In genomic region chr12:131882804-131883520, GRCh38 we compare ENCODE assay signal across 15 cellular contexts. TPM values are rescaled to one million over a fixed set of nuclear protein-coding genes. Genes with fewer than 3 reads are reported as not detected.
DNase-seq lines count a peak whose midpoint lies in the region; ATAC-seq and TF ChIP-seq lines count a peak whose summit lies in the region.
"Had no signal": no experiment of that assay in that cellular context is flagged by ENCODE, and none has a peak within 500 bp of the region (broad histone marks: within the 10 kb centered on the region; RNA-seq: fewer than 3 reads in every experiment).

No MANE protein-coding gene starts in this region.

- DNase-seq in AG08395 (ENCODE audit: low spot score) (peak; percentile 12), H7 (peak; percentile 54), Panc1 (ENCODE audit: low read depth, low spot score) (no peak), iPS-NIHi7 (ENCODE audit: extremely low spot score) (peak; percentile 31), 8988T (no peak), sciatic nerve (ENCODE audit: low spot score) (no peak), psoas muscle (no peak)
- DNase-seq: activated CD8-positive, alpha-beta memory T cell treated with anti-CD3 and anti-CD28 coated beads, Interleukin-2, amount 50 U/mL, for 4 hours; DMS53; MM.1S; stimulated activated naive CD4-positive, alpha-beta T cell treated with Interleukin-2 at 50 U/mL for 16 hours; uterus had no signal

- ATAC-seq in Panc1, result peak; percentile 78
- no peak for ATAC-seq in sciatic nerve
- ATAC-seq in psoas muscle, result no peak
- no peak for ATAC-seq in HG03521 (IDR thresholded peaks at IDR 0.05; ENCODE audit: unreplicated experiment)

- intact Hi-C loops in Panc1 (cut with micrococcal nuclease; ENCODE audit: unreplicated experiment), result no loop called here
- intact Hi-C loops in sciatic nerve (cut with DNase I), result no loop called here
- intact Hi-C loops in psoas muscle (cut with DNase I), result no loop called here

- in situ Hi-C loops in Panc1 (cut with HindIII; ENCODE audit: low pct_unique_long_range_greater_than_20kb, low sequenced_read_pairs), result no loop called here

- TF ChIP-seq CTCF in Panc1 (IDR thresholded peaks at IDR 0.05) (no peak), psoas muscle (IDR thresholded peaks at IDR 0.05) (no peak)

- no peaks in the 10 kb centered on the region; the same call in 1 of the 2 replicates for H3K9me3 ChIP-seq in Panc1 (ENCODE audit: control insufficient read depth, insufficient read depth, low read depth, low read length)
- peaks cover 8% of the 10 kb centered on the region for H3K9me3 ChIP-seq in psoas muscle
- H3K9me3 ChIP-seq: uterus had no signal

- H3K27ac ChIP-seq in Panc1 (ENCODE audit: low read length) (peak overlapping the region; percentile 44; the same call in 1 of the 2 replicates), psoas muscle (no peak overlapping the region)
- H3K27ac ChIP-seq: uterus had no signal

- WGBS in psoas muscle, 3 donors, result 77 to 84% (median 79%) methylated on average over 16 of the region's 16 CpGs

- no TSS peak for BruUV-seq in Panc1 (replicated peaks; lab: Mats Ljungman, UMichigan)

- H3K4me1 ChIP-seq in Panc1 (ENCODE audit: control insufficient read depth, insufficient read depth, low read length) (no peaks in the 10 kb centered on the region), psoas muscle (no peaks in the 10 kb centered on the region)
- H3K4me1 ChIP-seq: uterus had no signal

- H3K4me3 ChIP-seq in H7 (ENCODE audit: insufficient read depth, low read depth, low read length), result no peak overlapping the region
- no peak overlapping the region for H3K4me3 ChIP-seq in Panc1 (ENCODE audit: low read depth in 2 of 2, low read length in 2 of 2)
- no peak overlapping the region for H3K4me3 ChIP-seq in psoas muscle
- H3K4me3 ChIP-seq: skin epidermis, uterus had no signal

- CTCF ChIA-PET in Panc1 (lab: Charles Lee), result interaction anchor here (0.7 kb wide), 1 partner anchor 52 kb away, joined by 3 read pairs; no protein-coding TSS in a partner anchor

- H3K27me3 ChIP-seq in H7 (ENCODE audit: control insufficient read depth, insufficient read depth, low read length) (no peaks in the 10 kb centered on the region), Panc1 (ENCODE audit: control insufficient read depth, insufficient read depth, low read length) (no peaks in the 10 kb centered on the region), psoas muscle (ENCODE audit: insufficient read depth in 3 of 3, low read length in 2 of 3) (no peaks in the 10 kb centered on the region)
- H3K27me3 ChIP-seq: uterus had no signal

- H3K36me3 ChIP-seq in H7 (replicated peaks; ENCODE audit: control insufficient read depth, insufficient read depth, low read length) (no peaks in the 10 kb centered on the region), Panc1 (ENCODE audit: control insufficient read depth, insufficient read depth, low read length) (no peaks in the 10 kb centered on the region), psoas muscle (ENCODE audit: insufficient read depth in 1 of 2, low read depth in 1 of 2) (no peaks in the 10 kb centered on the region)
- H3K36me3 ChIP-seq: uterus had no signal

- POLR2A ChIA-PET in Panc1 (lab: Charles Lee), result no interaction called here

RNA-seq across cellular contexts. Expression of gene ULK1, which starts 11.5 kb away (rescaled TPM):
- 15.7 and 18.8 TPM in 2 replicates for total RNA-seq in H7 (2014; rRNA removed; shearing (Covaris generic))
- total RNA-seq in Panc1 (2021; ENCODE audit: unreplicated experiment) (72.1 TPM), sciatic nerve (40.6 TPM), psoas muscle (10 to 100 TPM; 58.0 to 90.4 (median 68.0) TPM)
- 92.3 TPM for polyA plus RNA-seq in Panc1 (2012; ENCODE audit: insufficient read length)
- polyA plus RNA-seq in psoas muscle, result 10 to 100 TPM in 2 of 3 donors, 1 to 10 TPM in 1; 4.1 to 47.1 (median 25.7) TPM

RNA-seq across cellular contexts. Expression of gene PUS1, which starts 46.1 kb away (rescaled TPM):
- total RNA-seq in H7 (2014; rRNA removed; shearing (Covaris generic)), result 31.1 and 36.7 TPM in 2 replicates
- total RNA-seq in Panc1 (2021; ENCODE audit: unreplicated experiment), result 108 TPM
- 110 TPM for polyA plus RNA-seq in Panc1 (2012; ENCODE audit: insufficient read length)
- 16.3 TPM for total RNA-seq in sciatic nerve
- 10 to 100 TPM; 11.7 to 21.4 (median 18.7) TPM for total RNA-seq in psoas muscle
- 10 to 100 TPM; 17.5 to 46.8 (median 20.1) TPM for polyA plus RNA-seq in psoas muscle

RNA-seq across cellular contexts. Expression of gene MMP17, which starts 54.8 kb away (rescaled TPM):
- total RNA-seq in H7 (2014; rRNA removed; shearing (Covaris generic)), result 36.1 and 75.7 TPM in 2 replicates
- total RNA-seq in Panc1 (2021; ENCODE audit: unreplicated experiment) (30.0 TPM), sciatic nerve (12.6 TPM), psoas muscle (1 to 10 TPM; 1.0 to 1.4 (median 1.3) TPM)
- 47.0 TPM for polyA plus RNA-seq in Panc1 (2012; ENCODE audit: insufficient read length)
- polyA plus RNA-seq in psoas muscle, result under 1 TPM; 0.64 to 0.91 (median 0.81) TPM
- total RNA-seq: OCI-LY7 had no signal

Comparison
In these comparisons a context has a peak if more than half of its experiments do, and no peak if none do; other contexts are left out.
1. DNase-seq: peak in AG08395 (single experiment), H7 (single experiment) and iPS-NIHi7 (single experiment); none in Panc1 (single experiment), 8988T (single experiment), sciatic nerve (single experiment) and psoas muscle (0 of 2).